8 cellular contexts compared by ENCODE assay signal in the genomic region with DNA sequence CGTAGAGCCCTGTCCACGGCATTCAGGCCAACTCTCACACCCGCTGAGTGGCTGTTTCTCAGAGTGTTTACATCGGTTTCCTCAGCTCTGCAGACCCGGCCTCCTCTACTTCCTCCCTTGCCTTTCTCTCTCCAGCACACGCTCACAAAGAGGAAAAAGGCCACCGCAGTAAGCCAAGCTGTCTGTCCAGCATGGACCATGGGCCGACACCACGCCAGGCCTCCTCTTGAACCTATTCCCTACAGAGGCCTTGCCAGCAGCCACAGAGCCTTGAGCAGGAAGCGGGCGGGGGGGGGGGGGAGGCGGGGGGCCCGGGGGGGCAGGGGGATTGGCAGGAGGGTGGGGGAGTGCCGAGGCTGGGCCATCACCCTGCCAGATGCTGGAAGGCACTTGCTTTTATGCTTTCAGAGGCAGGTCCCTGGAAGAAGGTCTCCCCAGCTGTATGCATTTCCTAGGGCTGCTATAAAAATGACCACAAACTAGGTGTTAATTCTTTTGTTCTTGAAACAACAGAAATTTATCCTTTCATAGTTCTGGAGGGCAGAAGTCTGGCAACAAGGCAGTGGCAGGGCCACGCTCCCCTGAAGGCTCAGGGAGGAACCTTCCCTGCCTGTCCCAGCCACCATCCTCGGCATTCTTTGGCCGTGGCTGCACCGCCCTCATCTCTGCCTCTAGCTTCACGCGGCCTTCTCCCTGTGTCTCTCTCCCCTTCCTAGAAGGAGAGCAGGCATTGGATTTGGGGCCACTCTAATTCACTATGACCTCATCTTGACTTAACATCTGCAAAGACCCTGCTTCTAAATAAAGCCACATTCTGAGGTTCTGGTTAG.
DNase-seq lines count a peak whose midpoint lies in the region; ATAC-seq lines count a peak whose summit lies in the region.

No MANE protein-coding gene starts in this region.

- no peaks in the 10 kb centered on the region for H3K9me3 Mint-ChIP-seq in T-helper 2 cell treated with Interferon-gamma antibody and Interleukin-4, amounts not matched to agents 5 μg/mL and 100 μg/mL, for 36 hours

- ATAC-seq in Right ventricle myocardium inferior: peak; percentile 79
- ATAC-seq in sciatic nerve: peak; percentile 66
- no peak for ATAC-seq in HG03095 (IDR thresholded peaks at IDR 0.05; ENCODE audit: unreplicated experiment)

- peak overlapping the region; percentile 73 for H3K4me3 Mint-ChIP-seq in T-helper 2 cell treated with Interferon-gamma antibody and Interleukin-4, amounts not matched to agents 5 μg/mL and 100 μg/mL, for 36 hours

- H3K27me3 Mint-ChIP-seq in T-helper 2 cell treated with Interferon-gamma antibody and Interleukin-4, amounts not matched to agents 5 μg/mL and 100 μg/mL, for 36 hours (ENCODE audit: low read depth): no peaks in the 10 kb centered on the region

- H3K4me1 Mint-ChIP-seq in T-helper 2 cell treated with Interferon-gamma antibody and Interleukin-4, amounts not matched to agents 5 μg/mL and 100 μg/mL, for 36 hours (ENCODE audit: low read depth): peaks cover 50% of the 10 kb centered on the region

- intact Hi-C loops in Right ventricle myocardium inferior (cut with DNase I) (loop anchor here (1.0 to 10.0 kb wide), 4 partner anchors 37 to 270 kb away; partner anchors contain the start of gene ETS2), sciatic nerve (cut with DNase I) (no loop called here)

- H3K36me3 Mint-ChIP-seq in T-helper 2 cell treated with Interferon-gamma antibody and Interleukin-4, amounts not matched to agents 5 μg/mL and 100 μg/mL, for 36 hours (ENCODE audit: low read depth): no peaks in the 10 kb centered on the region

- DNase-seq in NCI-H146 (lab: John Stamatoyannopoulos, UW): peak; percentile 17
- DNase-seq in NCI-H146 treated with DMSO at 0.1 percent for 48 hours (lab: John Stamatoyannopoulos, UW; ENCODE audit: unreplicated experiment): no peak
- no peak for DNase-seq in T-helper 2 cell treated with Interferon-gamma antibody and Interleukin-4, amounts not matched to agents 5 μg/mL and 100 μg/mL, for 36 hours (ENCODE audit: low spot score)
- peak; percentile 83 for DNase-seq in Right ventricle myocardium inferior (ENCODE audit: missing footprints)
- no peak for DNase-seq in sciatic nerve (ENCODE audit: low spot score)
- no peak for DNase-seq in GOT3 (lab: John Stamatoyannopoulos, UW)
- no peak for DNase-seq in islet precursor cell

- H3K27ac Mint-ChIP-seq in T-helper 2 cell treated with Interferon-gamma antibody and Interleukin-4, amounts not matched to agents 5 μg/mL and 100 μg/mL, for 36 hours: peak overlapping the region; percentile 95

Comparison
In these comparisons a context has a peak if more than half of its experiments do, and no peak if none do; other contexts are left out.
1. DNase-seq: peak in NCI-H146 (single experiment) and Right ventricle myocardium inferior (single experiment); none in NCI-H146 treated with DMSO at 0.1 percent for 48 hours (single experiment), T-helper 2 cell treated with Interferon-gamma antibody and Interleukin-4, amounts not matched to agents 5 μg/mL and 100 μg/mL, for 36 hours (single experiment), sciatic nerve (single experiment), GOT3 (single experiment) and islet precursor cell (single experiment).